In genomic region chr10:116663342-116663741, GRCh38 we compare ENCODE assay signal across 22 cellular contexts. TPM values are rescaled to one million over a fixed set of nuclear protein-coding genes. Genes with fewer than 3 reads are reported as not detected.
DNase-seq lines count a peak whose midpoint lies in the region; ATAC-seq and TF ChIP-seq lines count a peak whose summit lies in the region.
"Had no signal": no experiment of that assay in that cellular context is flagged by ENCODE, and none has a peak within 500 bp of the region (broad histone marks: within the 10 kb centered on the region; RNA-seq: fewer than 3 reads in every experiment).

No MANE protein-coding gene starts in this region.

- H3K4me3 ChIP-seq in esophagus muscularis mucosa, result no peak overlapping the region
- H3K4me3 ChIP-seq: BLaER1 treated with 17β-estradiol and CSF1 and Interleukin-3, amounts not matched to agents 10 nM and 100 nM; GM12878; GM23248; HAP-1 had no signal

- peaks cover 0 to 14% (median 12%) of the 10 kb centered on the region in 4 donors for H3K4me1 ChIP-seq in esophagus muscularis mucosa
- H3K4me1 ChIP-seq: BE2C; BLaER1 treated with 17β-estradiol and CSF1 and Interleukin-3, amounts not matched to agents 10 nM and 100 nM had no signal

- no peak overlapping the region for H3K27ac ChIP-seq in esophagus muscularis mucosa (replicated peaks in 1 of 4)
- H3K27ac ChIP-seq: 22Rv1; BLaER1 treated with 17β-estradiol and CSF1 and Interleukin-3, amounts not matched to agents 10 nM and 100 nM; GM23248 had no signal

- intact Hi-C loops in Right ventricle myocardium inferior (cut with DNase I), result no loop called here
- intact Hi-C loops in left cardiac atrium (cut with DNase I), result no loop called here
- intact Hi-C loops in esophagus muscularis mucosa (cut with DNase I), result no loop called here
- intact Hi-C loops in activated CD4-positive, alpha-beta T cell treated with anti-CD3 and anti-CD28 coated beads, Interleukin-2, amount 10 ng/mL, durations not matched to agents 24 days and 14 days (cut with micrococcal nuclease), result no loop called here

- H3K4me3 Mint-ChIP-seq in activated CD4-positive, alpha-beta T cell treated with anti-CD3 and anti-CD28 coated beads, Interleukin-2, amount 10 ng/mL, durations not matched to agents 24 days and 14 days, result no peak overlapping the region
- H3K4me3 Mint-ChIP-seq: CD14-positive monocyte; CD4-positive, alpha-beta T cell; CD8-positive, alpha-beta memory T cell; HFFc6 had no signal

- TF ChIP-seq CTCF in esophagus muscularis mucosa (IDR thresholded peaks at IDR 0.05), result no peak

- H3K4me1 Mint-ChIP-seq in activated CD4-positive, alpha-beta T cell treated with anti-CD3 and anti-CD28 coated beads, Interleukin-2, amount 10 ng/mL, durations not matched to agents 24 days and 14 days, result no peaks in the 10 kb centered on the region
- H3K4me1 Mint-ChIP-seq: CD14-positive monocyte; CD8-positive, alpha-beta memory T cell had no signal

- WGBS in esophagus muscularis mucosa, result 92% methylated on average over 4 of the region's 7 CpGs

- no peak overlapping the region for H3K27ac Mint-ChIP-seq in activated CD4-positive, alpha-beta T cell treated with anti-CD3 and anti-CD28 coated beads, Interleukin-2, amount 10 ng/mL, durations not matched to agents 24 days and 14 days
- H3K27ac Mint-ChIP-seq: CD4-positive, alpha-beta T cell; CD8-positive, alpha-beta memory T cell; HFFc6 had no signal

- H3K27me3 ChIP-seq in esophagus muscularis mucosa, result no peaks in the 10 kb centered on the region
- H3K27me3 ChIP-seq: BE2C; BLaER1 treated with 17β-estradiol and CSF1 and Interleukin-3, amounts not matched to agents 10 nM and 100 nM had no signal

- no peaks in the 10 kb centered on the region for H3K27me3 Mint-ChIP-seq in activated CD4-positive, alpha-beta T cell treated with anti-CD3 and anti-CD28 coated beads, Interleukin-2, amount 10 ng/mL, durations not matched to agents 24 days and 14 days
- H3K27me3 Mint-ChIP-seq: CD8-positive, alpha-beta memory T cell had no signal

- no peaks in the 10 kb centered on the region for H3K36me3 ChIP-seq in esophagus muscularis mucosa
- H3K36me3 ChIP-seq: BE2C; BLaER1 treated with 17β-estradiol and CSF1 and Interleukin-3, amounts not matched to agents 10 nM and 100 nM; HAP-1 had no signal

- H3K9me3 ChIP-seq in esophagus muscularis mucosa, result no peaks in the 10 kb centered on the region
- H3K9me3 ChIP-seq: BE2C, HAP-1 had no signal

- ATAC-seq in Right ventricle myocardium inferior, result no peak
- ATAC-seq in left cardiac atrium, result no peak
- ATAC-seq: GM12878 had no signal

- DNase-seq in Right ventricle myocardium inferior (ENCODE audit: missing footprints), result peak; percentile 22
- no peak for DNase-seq in left cardiac atrium
- DNase-seq in AG08396 (ENCODE audit: low spot score), result peak; percentile 3
- DNase-seq in esophagus muscularis mucosa (ENCODE audit: extremely low spot score), result peak; percentile 78
- no peak for DNase-seq in activated CD4-positive, alpha-beta T cell treated with anti-CD3 and anti-CD28 coated beads, Interleukin-2, amount 10 ng/mL, durations not matched to agents 24 days and 14 days
- no peak for DNase-seq in T-helper 9 cell
- DNase-seq: AML-193; BE2C; CD4-positive, alpha-beta T cell; CD8-positive, alpha-beta memory T cell; DMS 273 treated with DMSO at 0.1 percent for 48 hours; DMS79; EL; GDM1; GM23248; HFFc6 had no signal

- H3K9me3 Mint-ChIP-seq in activated CD4-positive, alpha-beta T cell treated with anti-CD3 and anti-CD28 coated beads, Interleukin-2, amount 10 ng/mL, durations not matched to agents 24 days and 14 days, result no peaks in the 10 kb centered on the region
- H3K9me3 Mint-ChIP-seq: CD4-positive, alpha-beta T cell; HFFc6 had no signal

- TF ChIP-seq POLR2A in esophagus muscularis mucosa (IDR thresholded peaks at IDR 0.05; ENCODE audit: low read depth), result no peak

- TF ChIP-seq EP300 in esophagus muscularis mucosa (IDR thresholded peaks at IDR 0.05), result no peak

- H3K36me3 Mint-ChIP-seq in activated CD4-positive, alpha-beta T cell treated with anti-CD3 and anti-CD28 coated beads, Interleukin-2, amount 10 ng/mL, durations not matched to agents 24 days and 14 days (ENCODE audit: low read depth), result no peaks in the 10 kb centered on the region
- H3K36me3 Mint-ChIP-seq: CD14-positive monocyte; CD8-positive, alpha-beta memory T cell had no signal

RNA-seq across cellular contexts. Expression of gene PNLIPRP2, which starts 42.6 kb away (rescaled TPM):
- not detected for total RNA-seq in Right ventricle myocardium inferior
- total RNA-seq in left cardiac atrium, result not detected
- total RNA-seq in esophagus muscularis mucosa, result not detected
- total RNA-seq in activated CD4-positive, alpha-beta T cell treated with anti-CD3 and anti-CD28 coated beads, Interleukin-2, amount 10 ng/mL, durations not matched to agents 24 days and 14 days, result not detected in 2 replicates
- total RNA-seq: CD4-positive, alpha-beta T cell; CD8-positive, alpha-beta memory T cell; GM23248; H4; HFFc6 had no signal

Comparison
In these comparisons a context has a peak if more than half of its experiments do, and no peak if none do; other contexts are left out.
1. DNase-seq: peak in Right ventricle myocardium inferior (single experiment), AG08396 (single experiment) and esophagus muscularis mucosa (single experiment); none in left cardiac atrium (single experiment), activated CD4-positive, alpha-beta T cell treated with anti-CD3 and anti-CD28 coated beads, Interleukin-2, amount 10 ng/mL, durations not matched to agents 24 days and 14 days (single experiment) and T-helper 9 cell (single experiment).